Comparison of ENCODE assay signal across 1 cellular context in the genomic region with DNA sequence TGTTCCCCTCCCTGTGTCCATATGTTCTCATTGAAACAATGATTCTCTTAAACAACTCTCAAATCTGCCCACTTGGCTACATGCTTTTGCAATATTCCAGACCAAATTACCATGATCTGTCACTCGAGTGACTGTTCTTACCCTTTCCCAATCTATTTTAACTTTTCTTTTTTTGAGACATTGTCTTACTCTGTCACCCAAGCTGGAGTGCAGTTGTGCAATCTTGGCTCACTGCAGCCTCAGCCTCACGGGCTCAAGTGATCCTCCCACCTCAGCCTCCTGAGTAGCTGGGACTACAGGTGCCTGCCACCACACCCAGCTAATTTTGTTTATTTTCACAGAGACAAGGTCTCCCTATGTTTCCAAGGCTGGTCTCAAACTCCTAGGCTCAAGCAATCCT.
TF ChIP-seq lines count a peak whose summit lies in the region.

No MANE protein-coding gene starts in this region.

TF ChIP-seq in H1, 55 proteins besides CTCF, POLR2A, EP300 and RAD21 (continued from another document):
- TF ChIP-seq CEBPB (IDR thresholded peaks at IDR 0.05; ENCODE audit: low read depth, low read length) = peak; percentile 6; the same call in 1 of the 2 replicates
